8 cellular contexts compared by ENCODE assay signal in genomic region chr1:23980725-23981063, GRCh38. TPM values are rescaled to one million over a fixed set of nuclear protein-coding genes. Genes with fewer than 3 reads are reported as not detected.
DNase-seq lines count a peak whose midpoint lies in the region; ATAC-seq and TF ChIP-seq lines count a peak whose summit lies in the region.

No MANE protein-coding gene starts in this region.

- peaks cover 33% of the 10 kb centered on the region for H3K4me1 Mint-ChIP-seq in activated naive CD8-positive, alpha-beta T cell treated with anti-CD3 and anti-CD28 coated beads for 36 hours

- no peak for TF ChIP-seq CTCF in PC-3 (conservative IDR thresholded peaks at IDR 0.05; ENCODE audit: low read depth, low read length)

- peak overlapping the region; percentile 81 for H3K27ac ChIP-seq in PC-3 (ENCODE audit: low read length)
- H3K27ac ChIP-seq in iPS DF 6.9 (ENCODE audit: low read length) = peak overlapping the region; percentile 10

- POLR2A ChIA-PET in PC-3 (lab: Charles Lee; ENCODE audit: unreplicated experiment) = interaction anchor here (0.6 kb wide), 2 partner anchors 23 to 41 kb away, joined by 3 to 5 read pairs; no protein-coding TSS in a partner anchor

- H3F3A ChIP-seq in PC-3 (ENCODE audit: low read length, unreplicated experiment) = no peaks in the 10 kb centered on the region

- CTCF ChIA-PET in PC-3 (lab: Charles Lee) = no interaction called here

- H3K9me2 ChIP-seq in PC-3 (replicated peaks; ENCODE audit: low read length) = no peaks in the 10 kb centered on the region

- H3K9ac ChIP-seq in PC-3 (ENCODE audit: low read length) = peak overlapping the region; percentile 100

- BruUV-seq in PC-3 (replicated peaks; lab: Mats Ljungman, UMichigan) = TSS peak; percentile 100

- H3K79me2 ChIP-seq in PC-3 (ENCODE audit: low read length) = peaks cover 45% of the 10 kb centered on the region

- intact Hi-C loops in PC-3 (cut with micrococcal nuclease) = loop anchor here (1.0 kb wide), 1 partner anchor 38 kb away; no protein-coding TSS in a partner anchor

- H3K4me3 ChIP-seq in PC-3 (ENCODE audit: low read length) (peak overlapping the region; percentile 94; the same call in 1 of the 2 replicates), iPS DF 6.9 (ENCODE audit: low read length) (no peak overlapping the region)

- WGBS in iPS DF 6.9 (ENCODE audit: insufficient coverage, insufficient read length) = no CpG with 5 or more reads among the region's 7 CpGs

- H4K20me1 ChIP-seq in PC-3 (ENCODE audit: low read length) = peaks cover 40% of the 10 kb centered on the region

- H3K4me3 Mint-ChIP-seq in activated naive CD8-positive, alpha-beta T cell treated with anti-CD3 and anti-CD28 coated beads for 36 hours = peak overlapping the region; percentile 97

- H3K27me3 ChIP-seq in PC-3 (ENCODE audit: low read length) = no peaks in the 10 kb centered on the region
- no peaks in the 10 kb centered on the region for H3K27me3 ChIP-seq in iPS DF 6.9 (ENCODE audit: control insufficient read depth, insufficient read depth, low read length)

- H3K9me3 Mint-ChIP-seq in activated naive CD8-positive, alpha-beta T cell treated with anti-CD3 and anti-CD28 coated beads for 36 hours = no peaks in the 10 kb centered on the region

- H3K36me3 ChIP-seq in PC-3 (ENCODE audit: low read depth, low read length) (peaks cover 31% of the 10 kb centered on the region), iPS DF 6.9 (ENCODE audit: control insufficient read depth, insufficient read depth, low read length) (no peaks in the 10 kb centered on the region)

- H3K36me3 Mint-ChIP-seq in activated naive CD8-positive, alpha-beta T cell treated with anti-CD3 and anti-CD28 coated beads for 36 hours = peaks cover 41% of the 10 kb centered on the region

- H3K4me2 ChIP-seq in PC-3 (ENCODE audit: low read length) = peak overlapping the region; percentile 73

- peak overlapping the region; percentile 100 for H3K27ac Mint-ChIP-seq in activated naive CD8-positive, alpha-beta T cell treated with anti-CD3 and anti-CD28 coated beads for 36 hours

- H2AFZ ChIP-seq in PC-3 (ENCODE audit: low read length) = peak overlapping the region; percentile 81

- DNase-seq in NCI-H1436 (lab: John Stamatoyannopoulos, UW) (peak; percentile 33), NCI-H1436 treated with DMSO at 0.1 percent for 48 hours (lab: John Stamatoyannopoulos, UW) (no peak), PC-3 (peak; percentile 55), iPS DF 6.9 (ENCODE audit: low read depth, low spot score) (no peak), superior temporal gyrus (ENCODE audit: extremely low spot score) (no peak)
- peak; percentile 69 for DNase-seq in activated naive CD8-positive, alpha-beta T cell treated with anti-CD3 and anti-CD28 coated beads for 36 hours
- peak; percentile 56 to 66 (median 57) for DNase-seq in stimulated activated CD4-positive, alpha-beta T cell treated with anti-CD3 and anti-CD28 coated beads, Interleukin-12 subunit alpha, Interleukin-12 subunit beta, amount 100 ng/mL, for 48 hours (ENCODE audit: low read depth in 2 of 3, low spot score in 1 of 3)

- ATAC-seq in HG03175 (IDR thresholded peaks at IDR 0.05; ENCODE audit: unreplicated experiment) = peak; percentile 31
- ATAC-seq in PC-3 = peak; percentile 21; the same call in 1 of the 2 replicates

- peaks cover 26% of the 10 kb centered on the region for H3K4me1 ChIP-seq in PC-3 (ENCODE audit: insufficient read depth, low read length)
- H3K4me1 ChIP-seq in iPS DF 6.9 (ENCODE audit: control insufficient read depth, insufficient read depth, low read length) = 0 out of 2 replicates have a peak, but pooled peaks cover 1% of the 10 kb centered on the region

- H3K27me3 Mint-ChIP-seq in activated naive CD8-positive, alpha-beta T cell treated with anti-CD3 and anti-CD28 coated beads for 36 hours = peaks cover 3% of the 10 kb centered on the region

- no peaks in the 10 kb centered on the region for H3K9me3 ChIP-seq in PC-3 (ENCODE audit: low read length)
- H3K9me3 ChIP-seq in iPS DF 6.9 (ENCODE audit: control insufficient read depth, insufficient read depth, low read length) = no peaks in the 10 kb centered on the region

RNA-seq across cellular contexts. Expression of gene SRSF10, which starts 0.6 kb away (rescaled TPM):
- total RNA-seq in PC-3 (2014; rRNA removed) = 109 and 121 TPM in 2 replicates
- total RNA-seq in activated naive CD8-positive, alpha-beta T cell treated with anti-CD3 and anti-CD28 coated beads for 36 hours = 100 to 1,000 TPM; 229 to 234 TPM

RNA-seq across cellular contexts. Expression of gene PNRC2, which starts 21.1 kb away (rescaled TPM):
- total RNA-seq in PC-3 (2014; rRNA removed) = 36.3 and 45.6 TPM in 2 replicates
- 100 to 1,000 TPM; 162 to 165 TPM for total RNA-seq in activated naive CD8-positive, alpha-beta T cell treated with anti-CD3 and anti-CD28 coated beads for 36 hours

Comparison
In these comparisons a context has a peak if more than half of its experiments do, and no peak if none do; other contexts are left out.
1. DNase-seq: peak in NCI-H1436 (single experiment), PC-3 (single experiment), activated naive CD8-positive, alpha-beta T cell treated with anti-CD3 and anti-CD28 coated beads for 36 hours (single experiment) and stimulated activated CD4-positive, alpha-beta T cell treated with anti-CD3 and anti-CD28 coated beads, Interleukin-12 subunit alpha, Interleukin-12 subunit beta, amount 100 ng/mL, for 48 hours (3 of 3); none in NCI-H1436 treated with DMSO at 0.1 percent for 48 hours (single experiment), iPS DF 6.9 (single experiment) and superior temporal gyrus (single experiment).